ENCODE assay signal across 1 cellular context in the genomic region with DNA sequence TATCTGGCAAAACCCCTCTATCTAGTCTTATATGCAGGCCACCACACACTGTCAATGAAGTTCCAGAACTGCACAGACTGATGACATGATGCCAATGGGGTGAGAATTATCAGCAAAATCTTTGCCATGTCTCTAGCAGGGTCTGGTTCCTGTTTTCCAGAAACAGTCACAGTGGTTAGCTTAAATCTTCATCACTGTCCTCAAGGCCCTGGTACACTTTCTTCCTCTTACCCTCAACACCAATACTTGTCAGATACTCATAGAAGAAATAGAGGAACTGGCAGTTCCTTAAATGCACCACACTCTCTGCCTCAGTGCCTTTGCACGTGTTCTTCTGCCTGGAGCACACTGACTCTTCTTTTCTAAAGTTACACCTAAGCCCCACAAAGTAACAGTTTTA.
TF ChIP-seq lines count a peak whose summit lies in the region.

No MANE protein-coding gene starts in this region.

TF ChIP-seq in SK-N-SH, 30 proteins besides CTCF, POLR2A, EP300 and RAD21 (continued from another document):
- TF ChIP-seq, protein P1, sequence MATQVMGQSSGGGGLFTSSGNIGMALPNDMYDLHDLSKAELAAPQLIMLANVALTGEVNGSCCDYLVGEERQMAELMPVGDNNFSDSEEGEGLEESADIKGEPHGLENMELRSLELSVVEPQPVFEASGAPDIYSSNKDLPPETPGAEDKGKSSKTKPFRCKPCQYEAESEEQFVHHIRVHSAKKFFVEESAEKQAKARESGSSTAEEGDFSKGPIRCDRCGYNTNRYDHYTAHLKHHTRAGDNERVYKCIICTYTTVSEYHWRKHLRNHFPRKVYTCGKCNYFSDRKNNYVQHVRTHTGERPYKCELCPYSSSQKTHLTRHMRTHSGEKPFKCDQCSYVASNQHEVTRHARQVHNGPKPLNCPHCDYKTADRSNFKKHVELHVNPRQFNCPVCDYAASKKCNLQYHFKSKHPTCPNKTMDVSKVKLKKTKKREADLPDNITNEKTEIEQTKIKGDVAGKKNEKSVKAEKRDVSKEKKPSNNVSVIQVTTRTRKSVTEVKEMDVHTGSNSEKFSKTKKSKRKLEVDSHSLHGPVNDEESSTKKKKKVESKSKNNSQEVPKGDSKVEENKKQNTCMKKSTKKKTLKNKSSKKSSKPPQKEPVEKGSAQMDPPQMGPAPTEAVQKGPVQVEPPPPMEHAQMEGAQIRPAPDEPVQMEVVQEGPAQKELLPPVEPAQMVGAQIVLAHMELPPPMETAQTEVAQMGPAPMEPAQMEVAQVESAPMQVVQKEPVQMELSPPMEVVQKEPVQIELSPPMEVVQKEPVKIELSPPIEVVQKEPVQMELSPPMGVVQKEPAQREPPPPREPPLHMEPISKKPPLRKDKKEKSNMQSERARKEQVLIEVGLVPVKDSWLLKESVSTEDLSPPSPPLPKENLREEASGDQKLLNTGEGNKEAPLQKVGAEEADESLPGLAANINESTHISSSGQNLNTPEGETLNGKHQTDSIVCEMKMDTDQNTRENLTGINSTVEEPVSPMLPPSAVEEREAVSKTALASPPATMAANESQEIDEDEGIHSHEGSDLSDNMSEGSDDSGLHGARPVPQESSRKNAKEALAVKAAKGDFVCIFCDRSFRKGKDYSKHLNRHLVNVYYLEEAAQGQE (IDR thresholded peaks at IDR 0.05; ENCODE audit: low read depth, low read length), result no peak
